In the genomic region with DNA sequence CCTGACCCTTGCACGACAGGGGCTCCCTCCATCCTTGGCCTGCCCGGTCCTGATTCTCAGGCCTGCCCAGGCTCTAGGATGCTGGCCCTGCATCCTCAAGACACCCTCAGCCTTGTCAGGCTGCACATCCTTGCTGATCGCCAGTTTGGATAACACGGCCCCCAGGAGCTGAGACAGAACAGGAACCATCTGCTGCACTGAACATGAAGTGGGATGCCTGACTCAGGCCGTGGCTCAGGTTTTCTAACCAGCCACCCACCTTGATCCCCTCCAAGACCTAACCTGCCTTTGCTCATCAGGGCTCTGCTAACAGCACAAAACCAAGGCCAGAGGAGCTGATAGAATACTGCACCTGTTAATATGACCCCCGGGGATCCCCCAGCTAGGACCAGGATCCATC, we compare ENCODE assay signal across 1 cellular context.
TF ChIP-seq lines count a peak whose summit lies in the region.

No MANE protein-coding gene starts in this region.

TF ChIP-seq in HepG2, 621 proteins besides CTCF, POLR2A, EP300 and RAD21 (continued from another document):
- TF ChIP-seq, protein P1, sequence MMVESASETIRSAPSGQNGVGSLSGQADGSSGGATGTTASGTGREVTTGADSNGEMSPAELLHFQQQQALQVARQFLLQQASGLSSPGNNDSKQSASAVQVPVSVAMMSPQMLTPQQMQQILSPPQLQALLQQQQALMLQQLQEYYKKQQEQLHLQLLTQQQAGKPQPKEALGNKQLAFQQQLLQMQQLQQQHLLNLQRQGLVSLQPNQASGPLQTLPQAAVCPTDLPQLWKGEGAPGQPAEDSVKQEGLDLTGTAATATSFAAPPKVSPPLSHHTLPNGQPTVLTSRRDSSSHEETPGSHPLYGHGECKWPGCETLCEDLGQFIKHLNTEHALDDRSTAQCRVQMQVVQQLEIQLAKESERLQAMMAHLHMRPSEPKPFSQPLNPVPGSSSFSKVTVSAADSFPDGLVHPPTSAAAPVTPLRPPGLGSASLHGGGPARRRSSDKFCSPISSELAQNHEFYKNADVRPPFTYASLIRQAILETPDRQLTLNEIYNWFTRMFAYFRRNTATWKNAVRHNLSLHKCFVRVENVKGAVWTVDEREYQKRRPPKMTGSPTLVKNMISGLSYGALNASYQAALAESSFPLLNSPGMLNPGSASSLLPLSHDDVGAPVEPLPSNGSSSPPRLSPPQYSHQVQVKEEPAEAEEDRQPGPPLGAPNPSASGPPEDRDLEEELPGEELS (CRISPR knock-in tag; IDR thresholded peaks at IDR 0.05), result no peak
- TF ChIP-seq TEAD3 (CRISPR knock-in tag; optimal IDR thresholded peaks at IDR 0.05; ENCODE audit: borderline replicate concordance) (no peak), EED (CRISPR knock-in tag; IDR thresholded peaks at IDR 0.05) (no peak), SP140L (CRISPR knock-in tag; IDR thresholded peaks at IDR 0.05; ENCODE audit: borderline replicate concordance) (no peak), HNF4G (IDR thresholded peaks at IDR 0.05; ENCODE audit: borderline replicate concordance, low read depth, low read length) (no peak), HNF4G (CRISPR knock-in tag; IDR thresholded peaks at IDR 0.05; ENCODE audit: borderline replicate concordance, low read depth) (no peak), ZNF501 (CRISPR knock-in tag; IDR thresholded peaks at IDR 0.05) (no peak), KLF11 (CRISPR knock-in tag; IDR thresholded peaks at IDR 0.05) (no peak), ZNF20 (CRISPR knock-in tag; IDR thresholded peaks at IDR 0.05) (no peak)
TF ChIP-seq in HepG2: peak in this region for 0.
